In genomic region chr13:98556968-98557591, GRCh38 we compare ENCODE assay signal across 8 cellular contexts. TPM values are rescaled to one million over a fixed set of nuclear protein-coding genes. Genes with fewer than 3 reads are reported as not detected.
DNase-seq lines count a peak whose midpoint lies in the region; ATAC-seq and TF ChIP-seq lines count a peak whose summit lies in the region.

No MANE protein-coding gene starts in this region.

- H3K4me1 Mint-ChIP-seq in activated CD4-positive, alpha-beta T cell treated with anti-CD3 and anti-CD28 coated beads, Interleukin-2, amount 10 ng/mL, durations not matched to agents 7 days and 5 days: peaks cover 77% of the 10 kb centered on the region
- H3K4me1 Mint-ChIP-seq in stimulated activated naive B cell treated with anti-CD40 and anti-IgM and Interleukin-4, amounts not matched to agents 10 μg/mL and 1 μg/mL and 100 μg/mL, for 72 hours: peaks cover 67 to 90% of the 10 kb centered on the region in 2 donors

- no peaks in the 10 kb centered on the region for H3K9me3 Mint-ChIP-seq in activated CD4-positive, alpha-beta T cell treated with anti-CD3 and anti-CD28 coated beads, Interleukin-2, amount 10 ng/mL, durations not matched to agents 7 days and 5 days
- H3K9me3 Mint-ChIP-seq in stimulated activated naive B cell treated with anti-CD40 and anti-IgM and Interleukin-4, amounts not matched to agents 10 μg/mL and 1 μg/mL and 100 μg/mL, for 72 hours: peaks cover 5% of the 10 kb centered on the region in 2 donors

- peak; percentile 39 to 76 for ATAC-seq in stimulated activated naive B cell treated with anti-CD40 and anti-IgM and Interleukin-4, amounts not matched to agents 10 μg/mL and 1 μg/mL and 100 μg/mL, for 72 hours (replicated peaks)
- ATAC-seq in GM18511 (IDR thresholded peaks at IDR 0.05; ENCODE audit: unreplicated experiment) (no peak), HG03280 (IDR thresholded peaks at IDR 0.05; ENCODE audit: unreplicated experiment) (no peak)

- H3K4me3 ChIP-seq in prostate gland: no peak overlapping the region

- H3K27ac ChIP-seq in prostate gland: no peak overlapping the region

- no peaks in the 10 kb centered on the region for H3K27me3 ChIP-seq in prostate gland (replicated peaks; ENCODE audit: insufficient read depth)

- H3K4me1 ChIP-seq in prostate gland (replicated peaks): no peaks in the 10 kb centered on the region

- no peaks in the 10 kb centered on the region for H3K36me3 ChIP-seq in prostate gland

- peak; percentile 79 for DNase-seq in activated effector memory CD4-positive, alpha-beta T cell treated with anti-CD3 and anti-CD28 coated beads, Interleukin-2, amount 50 U/mL, for 16 hours
- DNase-seq in activated effector memory CD4-positive, alpha-beta T cell treated with Interleukin-2 at 50 U/mL for 16 hours: no peak
- no peak for DNase-seq in activated CD4-positive, alpha-beta T cell treated with anti-CD3 and anti-CD28 coated beads, Interleukin-2, amount 10 ng/mL, durations not matched to agents 7 days and 5 days
- DNase-seq in glomerular visceral epithelial cell (ENCODE audit: extremely low spot score): peak; percentile 54
- no peak for DNase-seq in stimulated activated naive B cell treated with anti-CD40 and anti-IgM and Interleukin-4, amounts not matched to agents 10 μg/mL and 1 μg/mL and 100 μg/mL, for 72 hours
- no peak for DNase-seq in prostate gland (ENCODE audit: low spot score)

- TF ChIP-seq POLR2A in prostate gland (IDR thresholded peaks at IDR 0.05): no peak

- peak overlapping the region; percentile 37 for H3K4me3 Mint-ChIP-seq in activated CD4-positive, alpha-beta T cell treated with anti-CD3 and anti-CD28 coated beads, Interleukin-2, amount 10 ng/mL, durations not matched to agents 7 days and 5 days
- H3K4me3 Mint-ChIP-seq in stimulated activated naive B cell treated with anti-CD40 and anti-IgM and Interleukin-4, amounts not matched to agents 10 μg/mL and 1 μg/mL and 100 μg/mL, for 72 hours: peak overlapping the region in 1 of 2 donors; percentile 14

- TF ChIP-seq CTCF in prostate gland (IDR thresholded peaks at IDR 0.05): peak in 2 of 4 experiments; percentile 16 to 48

- 52% methylated on average over 9 of the region's 9 CpGs for WGBS in prostate gland

- intact Hi-C loops in prostate gland (cut with DNase I): no loop called here

- POLR2A ChIA-PET in activated CD4-positive, alpha-beta T cell treated with anti-CD3 and anti-CD28 coated beads, Interleukin-2, amount 10 ng/mL, durations not matched to agents 7 days and 5 days (lab: Charles Lee): no interaction called here

- CTCF ChIA-PET in activated CD4-positive, alpha-beta T cell treated with anti-CD3 and anti-CD28 coated beads, Interleukin-2, amount 10 ng/mL, durations not matched to agents 7 days and 5 days (lab: Charles Lee): interaction anchor here (0.7 to 2.3 kb wide), 4 partner anchors 8 to 27 kb away, joined by 3 to 9 read pairs (median 4); no protein-coding TSS in a partner anchor

- peaks cover 40% of the 10 kb centered on the region for H3K36me3 Mint-ChIP-seq in activated CD4-positive, alpha-beta T cell treated with anti-CD3 and anti-CD28 coated beads, Interleukin-2, amount 10 ng/mL, durations not matched to agents 7 days and 5 days (ENCODE audit: low read depth)
- H3K36me3 Mint-ChIP-seq in stimulated activated naive B cell treated with anti-CD40 and anti-IgM and Interleukin-4, amounts not matched to agents 10 μg/mL and 1 μg/mL and 100 μg/mL, for 72 hours: peaks cover 39 to 67% of the 10 kb centered on the region in 2 donors

- H3K9me3 ChIP-seq in prostate gland: no peaks in the 10 kb centered on the region

- no peaks in the 10 kb centered on the region for H3K27me3 Mint-ChIP-seq in activated CD4-positive, alpha-beta T cell treated with anti-CD3 and anti-CD28 coated beads, Interleukin-2, amount 10 ng/mL, durations not matched to agents 7 days and 5 days
- H3K27me3 Mint-ChIP-seq in stimulated activated naive B cell treated with anti-CD40 and anti-IgM and Interleukin-4, amounts not matched to agents 10 μg/mL and 1 μg/mL and 100 μg/mL, for 72 hours: no peaks in the 10 kb centered on the region

- H3K27ac Mint-ChIP-seq in activated CD4-positive, alpha-beta T cell treated with anti-CD3 and anti-CD28 coated beads, Interleukin-2, amount 10 ng/mL, durations not matched to agents 7 days and 5 days: peak overlapping the region; percentile 78
- peak overlapping the region; percentile 26 for H3K27ac Mint-ChIP-seq in stimulated activated naive B cell treated with anti-CD40 and anti-IgM and Interleukin-4, amounts not matched to agents 10 μg/mL and 1 μg/mL and 100 μg/mL, for 72 hours

RNA-seq across cellular contexts. Expression of gene STK24, which starts 19.8 kb away (rescaled TPM):
- total RNA-seq in activated CD4-positive, alpha-beta T cell treated with anti-CD3 and anti-CD28 coated beads, Interleukin-2, amount 10 ng/mL, durations not matched to agents 7 days and 5 days: 100 to 1,000 TPM; 160 to 170 TPM
- total RNA-seq in prostate gland: 100 to 1,000 TPM in 1 of 2 donors, 10 to 100 TPM in 1; 80.5 to 187 TPM

Comparison
In these comparisons a context has a peak if more than half of its experiments do, and no peak if none do; other contexts are left out.
1. DNase-seq: peak in activated effector memory CD4-positive, alpha-beta T cell treated with anti-CD3 and anti-CD28 coated beads, Interleukin-2, amount 50 U/mL, for 16 hours (single experiment) and glomerular visceral epithelial cell (single experiment); none in activated effector memory CD4-positive, alpha-beta T cell treated with Interleukin-2 at 50 U/mL for 16 hours (single experiment), activated CD4-positive, alpha-beta T cell treated with anti-CD3 and anti-CD28 coated beads, Interleukin-2, amount 10 ng/mL, durations not matched to agents 7 days and 5 days (single experiment), stimulated activated naive B cell treated with anti-CD40 and anti-IgM and Interleukin-4, amounts not matched to agents 10 μg/mL and 1 μg/mL and 100 μg/mL, for 72 hours (single experiment) and prostate gland (single experiment).
2. ATAC-seq: peak in stimulated activated naive B cell treated with anti-CD40 and anti-IgM and Interleukin-4, amounts not matched to agents 10 μg/mL and 1 μg/mL and 100 μg/mL, for 72 hours (2 of 2); none in GM18511 (single experiment) and HG03280 (single experiment).